30 cellular contexts compared by ENCODE assay signal in genomic region chr22:37352481-37352880, GRCh38.
"Had no signal": no experiment of that assay in that cellular context is flagged by ENCODE, and none has a peak within 500 bp of the region (broad histone marks: within the 10 kb centered on the region; RNA-seq: fewer than 3 reads in every experiment).

No MANE protein-coding gene starts in this region.

- H3K27ac ChIP-seq: ascending aorta, WERI-Rb-1 had no signal

- H3K4me1 Mint-ChIP-seq: activated naive CD4-positive, alpha-beta T cell treated with anti-CD3 and anti-CD28 coated beads, Interleukin-2, amount 50 U/mL, for 24 hours; activated naive CD8-positive, alpha-beta T cell treated with anti-CD3 and anti-CD28 coated beads, Interleukin-2, amount 10 ng/mL, durations not matched to agents 7 days and 5 days; activated T-helper 17 cell treated with anti-CD3 and anti-CD28 coated beads, Interleukin-2, amount 50 U/mL, for 72 hours had no signal

- DNase-seq: activated CD4-positive, alpha-beta memory T cell treated with anti-CD3 and anti-CD28 coated beads, Interleukin-2, amount 10 ng/mL, durations not matched to agents 7 days and 5 days; activated CD4-positive, alpha-beta T cell treated with anti-CD3 and anti-CD28 coated beads for 1 hour; activated CD4-positive, alpha-beta T cell treated with anti-CD3 and anti-CD28 coated beads for 48 hours; activated CD4-positive, CD25-positive, alpha-beta regulatory T cell; activated gamma-delta T cell; activated naive CD4-positive, alpha-beta T cell treated with Interleukin-2 at 50 U/mL for 16 hours; activated naive CD8-positive, alpha-beta T cell treated with anti-CD3 and anti-CD28 coated beads, Interleukin-2, amount 10 ng/mL, durations not matched to agents 7 days and 5 days; activated T-cell treated with anti-CD3 and anti-CD28 coated beads, Interleukin-2, amount 50 U/mL, for 1 hour; activated T-cell treated with anti-CD3 and anti-CD28 coated beads, Interleukin-2, amount 50 U/mL, for 72 hours; amygdala; NCI-H1092 treated with DMSO at 0.1 percent for 48 hours; NCI-H1417; NCI-H146; NCI-H187; NCI-H2029 treated with DMSO at 0.1 percent for 48 hours; NCI-H2107; NCI-H2171; NCI-H510A; NCI-H526; NCI-H748 treated with DMSO at 0.1 percent for 48 hours; NK-92 treated with Interleukin-12 subunit alpha and Interleukin-12 subunit beta, amount 100 ng/mL, for 24 hours; PC-3; SW 1271; T-helper 1 cell; T1000; WERI-Rb-1 had no signal

- H3K4me3 Mint-ChIP-seq: activated CD4-positive, alpha-beta memory T cell treated with anti-CD3 and anti-CD28 coated beads, Interleukin-2, amount 10 ng/mL, durations not matched to agents 7 days and 5 days; activated naive CD4-positive, alpha-beta T cell treated with anti-CD3 and anti-CD28 coated beads, Interleukin-2, amount 50 U/mL, for 24 hours; activated naive CD8-positive, alpha-beta T cell treated with anti-CD3 and anti-CD28 coated beads, Interleukin-2, amount 10 ng/mL, durations not matched to agents 7 days and 5 days; activated T-cell treated with anti-CD3 and anti-CD28 coated beads, Interleukin-2, amount 50 U/mL, for 72 hours; activated T-helper 17 cell treated with anti-CD3 and anti-CD28 coated beads, Interleukin-2, amount 50 U/mL, for 72 hours had no signal

- H3K9me3 ChIP-seq: ascending aorta had no signal

- H3K36me3 Mint-ChIP-seq: activated naive CD4-positive, alpha-beta T cell treated with anti-CD3 and anti-CD28 coated beads, Interleukin-2, amount 50 U/mL, for 24 hours; activated naive CD8-positive, alpha-beta T cell treated with anti-CD3 and anti-CD28 coated beads, Interleukin-2, amount 10 ng/mL, durations not matched to agents 7 days and 5 days had no signal

- H3K4me3 ChIP-seq: ascending aorta had no signal

- H3K27me3 Mint-ChIP-seq: activated naive CD4-positive, alpha-beta T cell treated with anti-CD3 and anti-CD28 coated beads, Interleukin-2, amount 50 U/mL, for 24 hours; activated naive CD8-positive, alpha-beta T cell treated with anti-CD3 and anti-CD28 coated beads, Interleukin-2, amount 10 ng/mL, durations not matched to agents 7 days and 5 days; activated T-helper 17 cell treated with anti-CD3 and anti-CD28 coated beads, Interleukin-2, amount 50 U/mL, for 72 hours had no signal

- H3K27me3 ChIP-seq: ascending aorta had no signal

- H3K9me3 Mint-ChIP-seq: activated CD4-positive, alpha-beta memory T cell treated with anti-CD3 and anti-CD28 coated beads, Interleukin-2, amount 10 ng/mL, durations not matched to agents 7 days and 5 days; activated naive CD4-positive, alpha-beta T cell treated with anti-CD3 and anti-CD28 coated beads, Interleukin-2, amount 50 U/mL, for 24 hours; activated naive CD8-positive, alpha-beta T cell treated with anti-CD3 and anti-CD28 coated beads, Interleukin-2, amount 10 ng/mL, durations not matched to agents 7 days and 5 days; activated T-cell treated with anti-CD3 and anti-CD28 coated beads, Interleukin-2, amount 50 U/mL, for 72 hours; activated T-helper 17 cell treated with anti-CD3 and anti-CD28 coated beads, Interleukin-2, amount 50 U/mL, for 72 hours had no signal

- H3K27ac Mint-ChIP-seq: activated CD4-positive, alpha-beta memory T cell treated with anti-CD3 and anti-CD28 coated beads, Interleukin-2, amount 10 ng/mL, durations not matched to agents 7 days and 5 days; activated naive CD4-positive, alpha-beta T cell treated with anti-CD3 and anti-CD28 coated beads, Interleukin-2, amount 50 U/mL, for 24 hours; activated naive CD8-positive, alpha-beta T cell treated with anti-CD3 and anti-CD28 coated beads, Interleukin-2, amount 10 ng/mL, durations not matched to agents 7 days and 5 days; activated T-cell treated with anti-CD3 and anti-CD28 coated beads, Interleukin-2, amount 50 U/mL, for 72 hours; activated T-helper 17 cell treated with anti-CD3 and anti-CD28 coated beads, Interleukin-2, amount 50 U/mL, for 72 hours had no signal

- ATAC-seq: activated T-cell treated with anti-CD3 and anti-CD28 coated beads, Interleukin-2, amount 50 U/mL, for 72 hours; activated T-helper 17 cell treated with anti-CD3 and anti-CD28 coated beads, Interleukin-2, amount 50 U/mL, for 72 hours; PC-3; Right ventricle myocardium inferior had no signal

- H3K36me3 ChIP-seq: ascending aorta, WERI-Rb-1 had no signal

- H3K4me1 ChIP-seq: ascending aorta had no signal
